Comparison of ENCODE assay signal across 16 cellular contexts in genomic region chr11:3906166-3906565, GRCh38. TPM values are rescaled to one million over a fixed set of nuclear protein-coding genes. Genes with fewer than 3 reads are reported as not detected.
DNase-seq lines count a peak whose midpoint lies in the region; ATAC-seq, FAIRE-seq and TF ChIP-seq lines count a peak whose summit lies in the region.
"Had no signal": no experiment of that assay in that cellular context is flagged by ENCODE, and none has a peak within 500 bp of the region (broad histone marks: within the 10 kb centered on the region; RNA-seq: fewer than 3 reads in every experiment).

No MANE protein-coding gene starts in this region.

- no peaks in the 10 kb centered on the region for H3K27me3 Mint-ChIP-seq in activated T-cell treated with anti-CD3 and anti-CD28 coated beads, Interleukin-2, amount 50 U/mL, for 24 hours
- no peaks in the 10 kb centered on the region for H3K27me3 Mint-ChIP-seq in stimulated activated naive CD8-positive, alpha-beta T cell treated with anti-CD3 and anti-CD28 coated beads, Interleukin-15, amount 100 ng/mL, for 72 hours
- H3K27me3 Mint-ChIP-seq in endothelial cell (ENCODE audit: unreplicated experiment), result peaks cover 3% of the 10 kb centered on the region

- DNase-seq in activated T-cell treated with anti-CD3 and anti-CD28 coated beads, Interleukin-2, amount 50 U/mL, for 24 hours, result no peak
- DNase-seq in activated T-cell treated with anti-CD3 and anti-CD28 coated beads, Interleukin-2, amount 50 U/mL, for 48 hours, result no peak
- DNase-seq in RWPE2 (ENCODE audit: low spot score) (no peak), keratinocyte (ENCODE audit: low read depth, low spot score) (no peak), WERI-Rb-1 (no peak), endothelial cell (ENCODE audit: low spot score) (no peak), glomerular visceral epithelial cell (ENCODE audit: extremely low spot score) (no peak)
- no peak for DNase-seq in stimulated activated naive CD8-positive, alpha-beta T cell treated with anti-CD3 and anti-CD28 coated beads, Interleukin-15, amount 100 ng/mL, for 72 hours
- DNase-seq: aorta; DMS79; effector CD4-positive, alpha-beta T cell; head of caudate nucleus; left ventricle myocardium inferior; T-helper 1 cell had no signal

- H3K79me2 ChIP-seq in keratinocyte (ENCODE audit: control insufficient read depth, insufficient read depth, low read length), result peaks cover 34% of the 10 kb centered on the region

- H3K9me3 ChIP-seq in RWPE2 (ENCODE audit: severe bottlenecking) (no peaks in the 10 kb centered on the region), keratinocyte (ENCODE audit: control insufficient read depth, low read depth, low read length) (no peaks in the 10 kb centered on the region), WERI-Rb-1 (ENCODE audit: severe bottlenecking) (no peaks in the 10 kb centered on the region)
- H3K9me3 ChIP-seq: left ventricle myocardium inferior had no signal

- H3K27ac Mint-ChIP-seq in activated T-cell treated with anti-CD3 and anti-CD28 coated beads, Interleukin-2, amount 50 U/mL, for 24 hours, result peak overlapping the region; percentile 72
- no peak overlapping the region for H3K27ac Mint-ChIP-seq in stimulated activated naive CD8-positive, alpha-beta T cell treated with anti-CD3 and anti-CD28 coated beads, Interleukin-15, amount 100 ng/mL, for 72 hours
- no peak overlapping the region for H3K27ac Mint-ChIP-seq in endothelial cell (ENCODE audit: unreplicated experiment)
- H3K27ac Mint-ChIP-seq: GM23338 had no signal

- no peaks in the 10 kb centered on the region for H3K36me3 Mint-ChIP-seq in activated T-cell treated with anti-CD3 and anti-CD28 coated beads, Interleukin-2, amount 50 U/mL, for 24 hours (ENCODE audit: low read depth)
- no peaks in the 10 kb centered on the region for H3K36me3 Mint-ChIP-seq in endothelial cell (ENCODE audit: low read depth, unreplicated experiment)

- no peak overlapping the region for H2AFZ ChIP-seq in keratinocyte (ENCODE audit: control insufficient read depth, low read length)
- H2AFZ ChIP-seq: GM23338 had no signal

- no peaks in the 10 kb centered on the region for H4K20me1 ChIP-seq in keratinocyte (ENCODE audit: control insufficient read depth, extremely low read depth, insufficient read depth, low read length)

- peak overlapping the region; percentile 40 for H3K9ac ChIP-seq in keratinocyte (ENCODE audit: control insufficient read depth, extremely low read depth, insufficient read depth, low read length)

- ATAC-seq in RWPE2 (ENCODE audit: low read depth), result peak; percentile 72
- ATAC-seq in stimulated activated naive CD8-positive, alpha-beta T cell treated with anti-CD3 and anti-CD28 coated beads, Interleukin-15, amount 100 ng/mL, for 72 hours, result peak; percentile 41

- TF ChIP-seq CTCF in RWPE2 (IDR thresholded peaks at IDR 0.05; ENCODE audit: poor library complexity, severe bottlenecking) (no peak), keratinocyte (optimal IDR thresholded peaks at IDR 0.05 in 1 of 3, IDR thresholded peaks at IDR 0.05 in 1 of 3, conservative IDR thresholded peaks at IDR 0.05 in 1 of 3; ENCODE audit: extremely low read depth in 1 of 3, insufficient read depth in 2 of 3, low read length in 3 of 3) (no peak), WERI-Rb-1 (IDR thresholded peaks at IDR 0.05; ENCODE audit: low read depth, low read length) (no peak), endothelial cell (IDR thresholded peaks at IDR 0.05; ENCODE audit: unreplicated experiment) (no peak)

- no peak overlapping the region for H3K4me3 ChIP-seq in RWPE2 (ENCODE audit: severe bottlenecking)
- no peak overlapping the region for H3K4me3 ChIP-seq in keratinocyte (ENCODE audit: control insufficient read depth in 2 of 3, extremely low read depth in 1 of 3, insufficient read depth in 2 of 3, low read depth in 1 of 3, low read length in 3 of 3)
- H3K4me3 ChIP-seq in WERI-Rb-1 (ENCODE audit: low read depth, low read length), result no peak overlapping the region
- H3K4me3 ChIP-seq: GM12878, GM23338, left ventricle myocardium inferior had no signal

- H3K27me3 ChIP-seq in RWPE2 (ENCODE audit: insufficient read depth, poor library complexity, severe bottlenecking), result no peaks in the 10 kb centered on the region
- no peaks in the 10 kb centered on the region for H3K27me3 ChIP-seq in keratinocyte (ENCODE audit: control insufficient read depth, extremely low read depth, insufficient read depth, low read length)
- no peaks in the 10 kb centered on the region for H3K27me3 ChIP-seq in WERI-Rb-1 (ENCODE audit: insufficient read depth, low read depth, severe bottlenecking)

- no peaks in the 10 kb centered on the region for H3K36me3 ChIP-seq in RWPE2 (ENCODE audit: low read depth)
- H3K36me3 ChIP-seq in keratinocyte (ENCODE audit: control insufficient read depth in 2 of 2, extremely low read depth in 1 of 2, insufficient read depth in 2 of 2, low read length in 2 of 2), result no peaks in the 10 kb centered on the region
- no peaks in the 10 kb centered on the region for H3K36me3 ChIP-seq in WERI-Rb-1
- H3K36me3 ChIP-seq: left ventricle myocardium inferior had no signal

- peak overlapping the region; percentile 81 for H3K4me2 ChIP-seq in keratinocyte (ENCODE audit: control insufficient read depth, extremely low read depth, insufficient read depth, low read depth, low read length)
- H3K4me2 ChIP-seq: GM23338 had no signal

- no peaks in the 10 kb centered on the region for H3K9me3 Mint-ChIP-seq in activated T-cell treated with anti-CD3 and anti-CD28 coated beads, Interleukin-2, amount 50 U/mL, for 24 hours
- H3K9me3 Mint-ChIP-seq in stimulated activated naive CD8-positive, alpha-beta T cell treated with anti-CD3 and anti-CD28 coated beads, Interleukin-15, amount 100 ng/mL, for 72 hours, result no peaks in the 10 kb centered on the region
- H3K9me3 Mint-ChIP-seq in endothelial cell (ENCODE audit: unreplicated experiment), result no peaks in the 10 kb centered on the region

- no peak overlapping the region for H3K4me3 Mint-ChIP-seq in activated T-cell treated with anti-CD3 and anti-CD28 coated beads, Interleukin-2, amount 50 U/mL, for 24 hours
- H3K4me3 Mint-ChIP-seq in stimulated activated naive CD8-positive, alpha-beta T cell treated with anti-CD3 and anti-CD28 coated beads, Interleukin-15, amount 100 ng/mL, for 72 hours, result no peak overlapping the region
- no peak overlapping the region for H3K4me3 Mint-ChIP-seq in endothelial cell (ENCODE audit: unreplicated experiment)
- H3K4me3 Mint-ChIP-seq: GM23338 had no signal

- H3K27ac ChIP-seq in RWPE2 (ENCODE audit: poor library complexity, severe bottlenecking) (peak overlapping the region; percentile 69), keratinocyte (ENCODE audit: control insufficient read depth, insufficient read depth, low read length) (peak overlapping the region; percentile 55), WERI-Rb-1 (no peak overlapping the region)
- H3K27ac ChIP-seq: left ventricle myocardium inferior had no signal

- FAIRE-seq in keratinocyte (lab: Jason Lieb, UNC), result peak; percentile 62
- FAIRE-seq: GM12878 had no signal

- peaks cover 78% of the 10 kb centered on the region for H3K4me1 Mint-ChIP-seq in activated T-cell treated with anti-CD3 and anti-CD28 coated beads, Interleukin-2, amount 50 U/mL, for 24 hours (ENCODE audit: low read depth)
- H3K4me1 Mint-ChIP-seq in stimulated activated naive CD8-positive, alpha-beta T cell treated with anti-CD3 and anti-CD28 coated beads, Interleukin-15, amount 100 ng/mL, for 72 hours, result peaks cover 73% of the 10 kb centered on the region
- peaks cover 36% of the 10 kb centered on the region for H3K4me1 Mint-ChIP-seq in endothelial cell (ENCODE audit: unreplicated experiment)

- dilution Hi-C loops in keratinocyte (cut with MboI; ENCODE audit: extremely low pct_ligation_motif_present, low sequenced_read_pairs), result no loop called here

- H3K4me1 ChIP-seq in RWPE2 (ENCODE audit: insufficient read depth, poor library complexity, severe bottlenecking), result peaks cover 25% of the 10 kb centered on the region
- H3K4me1 ChIP-seq in keratinocyte (ENCODE audit: control insufficient read depth, extremely low read depth, insufficient read depth, low read length), result peaks cover 53% of the 10 kb centered on the region

- no peaks in the 10 kb centered on the region for H3K9me1 ChIP-seq in keratinocyte (ENCODE audit: control insufficient read depth, extremely low read depth, insufficient read depth, low read length)

RNA-seq across cellular contexts. Expression of gene STIM1, which starts 50.7 kb away (rescaled TPM):
- 23.7 to 39.4 TPM (median 25.1 TPM) in 3 replicates for polyA plus RNA-seq in keratinocyte
- polyA plus RNA-seq in keratinocyte (2011; ENCODE audit: low read depth), result 50.8 TPM
- polyA plus RNA-seq in keratinocyte (2011; cell fraction: cytosol; rRNA removed), result 24.4 and 25.1 TPM in 2 replicates
- 77.4 and 77.5 TPM in 2 replicates for polyA plus RNA-seq in keratinocyte (2011; cell fraction: nucleus; rRNA removed)
- 36.8 and 44.7 TPM in 2 replicates for polyA plus RNA-seq in keratinocyte (2012; ENCODE audit: low replicate concordance)
- polyA minus RNA-seq in keratinocyte, result 99.8 to 170 TPM (median 101 TPM) in 3 replicates
- polyA minus RNA-seq in keratinocyte (2011; cell fraction: cytosol; rRNA and poly(A)+ RNA removed), result 58.5 TPM
- polyA minus RNA-seq in keratinocyte (2011; cell fraction: nucleus; rRNA and poly(A)+ RNA removed), result 91.7 and 126 TPM in 2 replicates
- total RNA-seq in endothelial cell (ENCODE audit: unreplicated experiment), result 35.9 TPM
